Comparison of ENCODE assay signal across 8 cellular contexts in genomic region chr10:3780766-3781457, GRCh38. TPM values are rescaled to one million over a fixed set of nuclear protein-coding genes. Genes with fewer than 3 reads are reported as not detected.
DNase-seq lines count a peak whose midpoint lies in the region; ATAC-seq and TF ChIP-seq lines count a peak whose summit lies in the region.

No MANE protein-coding gene starts in this region.

- H3K9me3 ChIP-seq in heart right ventricle = no peaks in the 10 kb centered on the region
- no peaks in the 10 kb centered on the region for H3K9me3 ChIP-seq in vagina

- TF ChIP-seq POLR2A in vagina (IDR thresholded peaks at IDR 0.05) = no peak

- H3K36me3 ChIP-seq in heart right ventricle = peaks cover 0 to 66% (median 47%) of the 10 kb centered on the region in 9 donors
- peaks cover 10 to 52% of the 10 kb centered on the region in 2 donors for H3K36me3 ChIP-seq in vagina

- TF ChIP-seq CTCF in heart right ventricle (IDR thresholded peaks at IDR 0.05) (no peak), mesothelial cell of epicardium (IDR thresholded peaks at IDR 0.05; ENCODE audit: unreplicated experiment) (no peak), vagina (IDR thresholded peaks at IDR 0.05) (no peak), WTC11 (IDR thresholded peaks at IDR 0.05) (no peak)

- H3K27me3 ChIP-seq in heart right ventricle = no peaks in the 10 kb centered on the region
- no peaks in the 10 kb centered on the region for H3K27me3 ChIP-seq in vagina

- peak overlapping the region; percentile 98 to 100 (median 100) for H3K27ac ChIP-seq in heart right ventricle
- H3K27ac ChIP-seq in vagina = peak overlapping the region; percentile 99

- no peaks in the 10 kb centered on the region for H3K9me3 Mint-ChIP-seq in mesothelial cell of epicardium
- no peaks in the 10 kb centered on the region for H3K9me3 Mint-ChIP-seq in WTC11

- H3K27me3 Mint-ChIP-seq in mesothelial cell of epicardium (ENCODE audit: low read depth) (no peaks in the 10 kb centered on the region), WTC11 (ENCODE audit: low read depth) (no peaks in the 10 kb centered on the region)

- intact Hi-C loops in heart right ventricle (cut with DNase I) (loop anchor here in 8 of 10 donors (2.0 to 10.0 kb wide), 20 partner anchors 30 to 986 kb away; no protein-coding TSS in a partner anchor), Right ventricle myocardium inferior (cut with DNase I) (loop anchor here (2.0 to 10.0 kb wide), 4 partner anchors 104 to 716 kb away; no protein-coding TSS in a partner anchor), vagina (cut with DNase I) (loop anchor here (5.0 to 10.0 kb wide), 3 partner anchors 484 to 884 kb away; no protein-coding TSS in a partner anchor)

- H3K4me1 ChIP-seq in heart right ventricle = peaks cover 26 to 66% (median 62%) of the 10 kb centered on the region in 9 donors
- peaks cover 59% of the 10 kb centered on the region for H3K4me1 ChIP-seq in vagina

- DNase-seq in heart right ventricle (no peak), Right ventricle myocardium inferior (ENCODE audit: missing footprints) (no peak), cerebellar cortex (ENCODE audit: low spot score) (peak; percentile 10), mesothelial cell of epicardium (ENCODE audit: low spot score in 2 of 2, unreplicated experiment in 2 of 2) (no peak), vagina (ENCODE audit: extremely low spot score in 2 of 2) (no peak), KG1 (lab: John Stamatoyannopoulos, UW) (no peak), inferior parietal cortex (ENCODE audit: extremely low spot score) (no peak), WTC11 (ENCODE audit: low spot score) (no peak)

- POLR2A ChIA-PET in WTC11 (lab: Charles Lee) = no interaction called here

- peaks cover 42% of the 10 kb centered on the region for H3K36me3 Mint-ChIP-seq in mesothelial cell of epicardium
- H3K36me3 Mint-ChIP-seq in WTC11 = peaks cover 51% of the 10 kb centered on the region

- CTCF ChIA-PET in WTC11 (lab: Charles Lee) = no interaction called here

- WGBS in heart right ventricle, 2 donors = 11 to 13% methylated on average over 16 of the region's 16 CpGs

- H3K4me3 Mint-ChIP-seq in mesothelial cell of epicardium (peak overlapping the region; percentile 86), WTC11 (no peak overlapping the region)

- H3K27ac Mint-ChIP-seq in mesothelial cell of epicardium = peak overlapping the region; percentile 99
- no peak overlapping the region for H3K27ac Mint-ChIP-seq in WTC11

- ATAC-seq in heart right ventricle = no peak
- no peak for ATAC-seq in Right ventricle myocardium inferior
- ATAC-seq in WTC11 = no peak

- H3K4me3 ChIP-seq in heart right ventricle (peak overlapping the region; percentile 67 to 99 (median 94)), vagina (peak overlapping the region; percentile 61 to 76)

- H3K4me1 Mint-ChIP-seq in mesothelial cell of epicardium (peaks cover 62% of the 10 kb centered on the region), WTC11 (peaks cover 40% of the 10 kb centered on the region)

TF ChIP-seq in WTC11, 78 proteins besides CTCF, POLR2A, EP300 and RAD21:
- TF ChIP-seq, protein P1, sequence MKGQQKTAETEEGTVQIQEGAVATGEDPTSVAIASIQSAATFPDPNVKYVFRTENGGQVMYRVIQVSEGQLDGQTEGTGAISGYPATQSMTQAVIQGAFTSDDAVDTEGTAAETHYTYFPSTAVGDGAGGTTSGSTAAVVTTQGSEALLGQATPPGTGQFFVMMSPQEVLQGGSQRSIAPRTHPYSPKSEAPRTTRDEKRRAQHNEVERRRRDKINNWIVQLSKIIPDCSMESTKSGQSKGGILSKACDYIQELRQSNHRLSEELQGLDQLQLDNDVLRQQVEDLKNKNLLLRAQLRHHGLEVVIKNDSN (CRISPR knock-in tag; IDR thresholded peaks at IDR 0.05) = no peak
- no peak for TF ChIP-seq ATF1 (CRISPR knock-in tag; IDR thresholded peaks at IDR 0.05)
- TF ChIP-seq ZNF219 (CRISPR knock-in tag; IDR thresholded peaks at IDR 0.05; ENCODE audit: borderline replicate concordance) = no peak
- no peak for TF ChIP-seq NFE2L1 (CRISPR knock-in tag; IDR thresholded peaks at IDR 0.05)
- no peak for TF ChIP-seq E2F5 (CRISPR knock-in tag; IDR thresholded peaks at IDR 0.05)
- no peak for TF ChIP-seq ZNF317 (CRISPR knock-in tag; IDR thresholded peaks at IDR 0.05; ENCODE audit: borderline replicate concordance, low read depth)
- TF ChIP-seq OVOL2 (CRISPR knock-in tag; IDR thresholded peaks at IDR 0.05; ENCODE audit: borderline replicate concordance) = no peak
- no peak for TF ChIP-seq MYBL2 (CRISPR knock-in tag; IDR thresholded peaks at IDR 0.05)

RNA-seq across cellular contexts. Expression of gene KLF6, which starts 4.1 kb away (rescaled TPM):
- 10 to 100 TPM; 40.4 to 90.5 (median 56.6) TPM for total RNA-seq in heart right ventricle
- polyA plus RNA-seq in heart right ventricle = 10 to 100 TPM; 22.1 to 34.1 TPM
- 68.4 TPM for total RNA-seq in Right ventricle myocardium inferior
- 99.1 to 117 TPM (median 106 TPM) in 3 replicates for total RNA-seq in mesothelial cell of epicardium
- total RNA-seq in vagina = 145 TPM
- 25.4 to 27.9 TPM (median 27.3 TPM) in 3 replicates for total RNA-seq in WTC11 (2021)
